In genomic region chr13:88919970-88920628, GRCh38 we compare ENCODE assay signal across 8 cellular contexts.
DNase-seq lines count a peak whose midpoint lies in the region; ATAC-seq lines count a peak whose summit lies in the region.
"Had no signal": no experiment of that assay in that cellular context is flagged by ENCODE, and none has a peak within 500 bp of the region (broad histone marks: within the 10 kb centered on the region; RNA-seq: fewer than 3 reads in every experiment).

No MANE protein-coding gene starts in this region.

- H3K79me1 ChIP-seq in mesendoderm (ENCODE audit: low read length): no peaks in the 10 kb centered on the region

- H3K4ac ChIP-seq in mesendoderm (ENCODE audit: low read depth, low read length): no peak overlapping the region

- H3K27me3 ChIP-seq in mesendoderm (ENCODE audit: insufficient read depth, low read length, poor library complexity): no peaks in the 10 kb centered on the region

- no peak overlapping the region for H4K8ac ChIP-seq in mesendoderm (ENCODE audit: low read depth, low read length)

- no peak overlapping the region for H3K27ac ChIP-seq in mesendoderm (ENCODE audit: low read depth, low read length)

- no peak overlapping the region for H3K23ac ChIP-seq in mesendoderm (ENCODE audit: low read length)

- H3K4me3 ChIP-seq in mesendoderm (ENCODE audit: low read length): no peak overlapping the region

- no peaks in the 10 kb centered on the region for H3K79me2 ChIP-seq in mesendoderm (ENCODE audit: control insufficient read depth, insufficient read depth, low read length)

- ATAC-seq in GM19452 (IDR thresholded peaks at IDR 0.05; ENCODE audit: unreplicated experiment) (peak; percentile 96), HG03095 (IDR thresholded peaks at IDR 0.05; ENCODE audit: unreplicated experiment) (peak; percentile 83)

- H2AK5ac ChIP-seq in mesendoderm (ENCODE audit: low read length): no peak overlapping the region

- H3K4me2 ChIP-seq in mesendoderm (ENCODE audit: low read length): no peak overlapping the region

- WGBS in mesendoderm (ENCODE audit: extremely low coverage, insufficient coverage, low lambda C conversion rate): no CpG with 5 or more reads among the region's 3 CpGs

- no peaks in the 10 kb centered on the region for H3K4me1 ChIP-seq in mesendoderm (ENCODE audit: control insufficient read depth, low read depth, low read length)

- no peak overlapping the region for H4K5ac ChIP-seq in mesendoderm (ENCODE audit: low read length)

- no peaks in the 10 kb centered on the region for H3K36me3 ChIP-seq in mesendoderm (ENCODE audit: control insufficient read depth, insufficient read depth, low read length)

- no peak overlapping the region for H3K56ac ChIP-seq in mesendoderm (ENCODE audit: low read length)

- H3K9ac ChIP-seq in mesendoderm (ENCODE audit: low read length): no peak overlapping the region

- DNase-seq in SIG-M5 treated with dmso at 0.1 percent for 504 hours (lab: John Stamatoyannopoulos, UW; ENCODE audit: unreplicated experiment) (peak; percentile 75), NCI-H345 treated with DMSO at 0.1 percent for 48 hours (lab: John Stamatoyannopoulos, UW; ENCODE audit: unreplicated experiment) (no peak), HK-2 (ENCODE audit: unreplicated experiment) (no peak), mesendoderm (no peak)
- DNase-seq in stimulated activated CD4-positive, alpha-beta T cell treated with anti-CD3 and anti-CD28 coated beads, Interleukin-4, amount 100 ng/mL, for 1 hour: peak; percentile 17
- DNase-seq: NCI-H1417 treated with DMSO at 0.1 percent for 48 hours had no signal

- H2BK120ac ChIP-seq in mesendoderm (ENCODE audit: low read depth, low read length): no peak overlapping the region

- H2BK15ac ChIP-seq in mesendoderm (replicated peaks; ENCODE audit: low read depth): no peak overlapping the region

- H3K18ac ChIP-seq in mesendoderm (ENCODE audit: low read length): no peak overlapping the region

- no peak overlapping the region for H2BK5ac ChIP-seq in mesendoderm (ENCODE audit: low read length)

Comparison
In these comparisons a context has a peak if more than half of its experiments do, and no peak if none do; other contexts are left out.
1. DNase-seq: peak in SIG-M5 treated with dmso at 0.1 percent for 504 hours (single experiment) and stimulated activated CD4-positive, alpha-beta T cell treated with anti-CD3 and anti-CD28 coated beads, Interleukin-4, amount 100 ng/mL, for 1 hour (single experiment); none in NCI-H345 treated with DMSO at 0.1 percent for 48 hours (single experiment), HK-2 (single experiment) and mesendoderm (single experiment).